9 cellular contexts compared by ENCODE assay signal in the genomic region with DNA sequence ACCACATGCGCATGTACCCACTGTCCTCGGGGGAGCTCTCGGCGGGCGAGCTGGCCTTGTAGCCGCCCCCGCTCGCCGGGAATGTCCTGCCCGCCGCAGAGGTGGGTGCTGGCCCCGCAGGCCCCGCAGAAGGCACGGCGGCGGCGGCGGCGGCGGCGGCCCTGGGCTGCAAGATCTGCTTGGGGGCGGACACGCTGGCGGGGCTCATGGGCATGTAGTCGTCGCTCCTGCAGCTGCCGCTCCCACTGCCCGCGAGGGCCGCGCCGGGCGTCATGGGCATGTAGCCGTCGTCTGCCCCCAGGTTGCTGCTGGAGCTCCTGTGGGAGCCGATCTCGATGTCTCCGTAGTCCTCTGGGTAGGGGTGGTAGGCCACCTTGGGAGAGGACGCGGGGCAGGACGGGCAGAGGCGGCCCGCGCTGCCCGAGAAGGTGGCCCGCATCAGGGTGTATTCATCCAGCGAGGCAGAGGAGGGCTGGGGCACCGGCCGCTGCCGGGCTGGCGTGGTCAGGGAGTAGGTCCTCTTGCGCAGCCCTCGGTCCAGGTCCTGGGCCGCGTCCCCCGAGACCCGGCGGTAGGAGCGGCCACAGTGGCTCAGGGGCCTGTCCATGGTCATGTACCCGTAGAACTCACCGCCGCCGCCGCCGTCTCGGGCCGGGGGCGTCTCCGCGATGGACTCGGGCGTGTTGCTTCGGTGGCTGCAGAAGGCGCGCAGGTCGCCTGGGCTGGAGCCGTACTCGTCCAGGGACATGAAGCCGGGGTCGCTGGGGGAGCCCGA. TPM values are rescaled to one million over a fixed set of nuclear protein-coding genes. Genes with fewer than 3 reads are reported as not detected.
DNase-seq lines count a peak whose midpoint lies in the region; ATAC-seq, FAIRE-seq and TF ChIP-seq lines count a peak whose summit lies in the region.
"Had no signal": no experiment of that assay in that cellular context is flagged by ENCODE, and none has a peak within 500 bp of the region (broad histone marks: within the 10 kb centered on the region; RNA-seq: fewer than 3 reads in every experiment).

No MANE protein-coding gene starts in this region.

- dilution Hi-C loops in keratinocyte (cut with MboI; ENCODE audit: extremely low pct_ligation_motif_present, low sequenced_read_pairs): no loop called here

- no peak for TF ChIP-seq EP300 in K562 (IDR thresholded peaks at IDR 0.05; ENCODE audit: low read length)

- H3K27me3 ChIP-seq in K562 (ENCODE audit: control insufficient read depth in 2 of 2, insufficient read depth in 2 of 2, low read length in 2 of 2) (no peaks in the 10 kb centered on the region), keratinocyte (ENCODE audit: control insufficient read depth, extremely low read depth, insufficient read depth, low read length) (no peaks in the 10 kb centered on the region), subcutaneous abdominal adipose tissue (ENCODE audit: control insufficient read depth in 5 of 5, insufficient read depth in 4 of 5, low read length in 5 of 5) (no peaks in the 10 kb centered on the region)

- no TSS peak for BruUV-seq in K562 (replicated peaks; lab: Mats Ljungman, UMichigan)

- TF ChIP-seq POLR2A in K562 (conservative IDR thresholded peaks at IDR 0.05) (no peak), GM12891 (IDR thresholded peaks at IDR 0.05; ENCODE audit: low read depth, low read length) (no peak)

- H3K9ac ChIP-seq in K562 (ENCODE audit: insufficient read depth in 1 of 2, low read depth in 2 of 2, low read length in 2 of 2) (no peak overlapping the region), keratinocyte (ENCODE audit: control insufficient read depth, extremely low read depth, insufficient read depth, low read length) (peak overlapping the region; percentile 54), subcutaneous abdominal adipose tissue (ENCODE audit: low read length in 5 of 5) (peak overlapping the region in 3 of 5 donors; percentile 20 to 72 (median 68))

- 100% methylated on average over 6 of the region's 81 CpGs for WGBS in K562 (ENCODE audit: insufficient coverage, low coverage, missing lambda C conversion rate)

- H3K4me2 ChIP-seq in K562 (ENCODE audit: insufficient read depth, low read length) (no peak overlapping the region), keratinocyte (ENCODE audit: control insufficient read depth, extremely low read depth, insufficient read depth, low read depth, low read length) (peak overlapping the region; percentile 73)

- DNase-seq in DMS53 (lab: John Stamatoyannopoulos, UW): peak; percentile 53
- DNase-seq in DMS53 treated with DMSO at 0.1 percent for 48 hours (lab: John Stamatoyannopoulos, UW; ENCODE audit: unreplicated experiment): no peak
- DNase-seq in K562 (ENCODE audit: extremely low read depth in 1 of 4, low spot score in 3 of 4): no peak
- no peak for DNase-seq in keratinocyte (ENCODE audit: low read depth, low spot score)
- DNase-seq in GM12891 (ENCODE audit: insufficient read length, low spot score): no peak
- no peak for DNase-seq in stimulated activated CD4-positive, alpha-beta T cell treated with anti-CD3 and anti-CD28 coated beads, Interleukin-15, amount 100 ng/mL, for 24 hours
- no peak for DNase-seq in epidermal melanocyte (ENCODE audit: insufficient read length, low spot score)

- POLR2A ChIA-PET in K562 (lab: Yijun Ruan, JAX): no interaction called here

- H2AFZ ChIP-seq in K562 (ENCODE audit: low read depth, low read length) (no peak overlapping the region), keratinocyte (ENCODE audit: control insufficient read depth, low read length) (no peak overlapping the region)

- no peak for ATAC-seq in K562

- H3K9me1 ChIP-seq in K562 (ENCODE audit: control insufficient read depth, insufficient read depth, low read length) (no peaks in the 10 kb centered on the region), keratinocyte (ENCODE audit: control insufficient read depth, extremely low read depth, insufficient read depth, low read length) (no peaks in the 10 kb centered on the region)

- H3K4me3 ChIP-seq in K562 (no peak overlapping the region), keratinocyte (ENCODE audit: control insufficient read depth in 2 of 3, extremely low read depth in 1 of 3, insufficient read depth in 2 of 3, low read depth in 1 of 3, low read length in 3 of 3) (peak overlapping the region; percentile 27 to 51 (median 40)), subcutaneous abdominal adipose tissue (ENCODE audit: low read depth in 1 of 5, low read length in 5 of 5) (peak overlapping the region in 4 of 5 donors; percentile 59 to 84 (median 73))

- FAIRE-seq in K562 (lab: Jason Lieb, UNC) (no peak), keratinocyte (lab: Jason Lieb, UNC) (no peak), GM12891 (lab: Jason Lieb, UNC) (no peak)
- FAIRE-seq: A204.1 had no signal

- intact Hi-C loops in K562 (cut with micrococcal nuclease): no loop called here

- H4K20me1 ChIP-seq in K562 (replicated peaks; ENCODE audit: control insufficient read depth, insufficient read depth, low read length): no peaks in the 10 kb centered on the region; the same call in 1 of the 2 replicates
- no peaks in the 10 kb centered on the region for H4K20me1 ChIP-seq in keratinocyte (ENCODE audit: control insufficient read depth, extremely low read depth, insufficient read depth, low read length)

- H3K4me1 ChIP-seq in K562 (replicated peaks in 1 of 2; ENCODE audit: control insufficient read depth in 2 of 2, insufficient read depth in 2 of 2, low read length in 2 of 2) (peaks cover 5 to 37% of the 10 kb centered on the region in 2 experiments; a peak in 3 of 5 replicates), keratinocyte (ENCODE audit: control insufficient read depth, extremely low read depth, insufficient read depth, low read length) (peaks cover 26% of the 10 kb centered on the region), subcutaneous abdominal adipose tissue (ENCODE audit: control insufficient read depth in 5 of 5, insufficient read depth in 5 of 5, low read length in 5 of 5) (peaks cover 0 to 72% (median 66%) of the 10 kb centered on the region in 5 donors)

- TF ChIP-seq CTCF in K562 (IDR thresholded peaks at IDR 0.05 in 2 of 3, conservative IDR thresholded peaks at IDR 0.05 in 1 of 3; ENCODE audit: insufficient read depth in 2 of 3, low read depth in 1 of 3, low read length in 3 of 3) (no peak), keratinocyte (optimal IDR thresholded peaks at IDR 0.05 in 1 of 3, IDR thresholded peaks at IDR 0.05 in 1 of 3, conservative IDR thresholded peaks at IDR 0.05 in 1 of 3; ENCODE audit: extremely low read depth in 1 of 3, insufficient read depth in 2 of 3, low read length in 3 of 3) (no peak)

- H3K9me3 ChIP-seq in K562 (replicated peaks; ENCODE audit: control insufficient read depth, insufficient read depth, low read depth, low read length) (no peaks in the 10 kb centered on the region), keratinocyte (ENCODE audit: control insufficient read depth, low read depth, low read length) (no peaks in the 10 kb centered on the region), subcutaneous abdominal adipose tissue (ENCODE audit: control insufficient read depth in 5 of 5, low read length in 5 of 5) (no peaks in the 10 kb centered on the region)

- CTCF ChIA-PET in K562 (lab: Yijun Ruan, JAX; ENCODE audit: low intra/inter-chr PET ratio): no interaction called here

- in situ Hi-C loops in K562 (cut with MboI): no loop called here

- peaks cover 23% of the 10 kb centered on the region for H3K79me2 ChIP-seq in K562 (ENCODE audit: control insufficient read depth, insufficient read depth, low read length)
- H3K79me2 ChIP-seq in keratinocyte (ENCODE audit: control insufficient read depth, insufficient read depth, low read length): peaks cover 57% of the 10 kb centered on the region

- H3K27ac ChIP-seq in K562 (ENCODE audit: extremely low read depth, low read depth, low read length) (no peak overlapping the region), keratinocyte (ENCODE audit: control insufficient read depth, insufficient read depth, low read length) (no peak overlapping the region), subcutaneous abdominal adipose tissue (ENCODE audit: low read depth, low read length) (peak overlapping the region; percentile 91)

- H3K36me3 ChIP-seq in K562 (ENCODE audit: control insufficient read depth, insufficient read depth, low read length) (no peaks in the 10 kb centered on the region), keratinocyte (ENCODE audit: control insufficient read depth in 2 of 2, extremely low read depth in 1 of 2, insufficient read depth in 2 of 2, low read length in 2 of 2) (peaks cover 0 to 2% of the 10 kb centered on the region in 2 experiments), subcutaneous abdominal adipose tissue (ENCODE audit: control insufficient read depth in 5 of 5, insufficient read depth in 5 of 5, low read length in 5 of 5) (peaks cover 0 to 36% (median 12%) of the 10 kb centered on the region in 5 donors)

- TF ChIP-seq RAD21 in K562 (CRISPR knock-in tag; conservative IDR thresholded peaks at IDR 0.05 in 1 of 2, IDR thresholded peaks at IDR 0.05 in 1 of 2): no peak

RNA-seq across cellular contexts. Expression of a gene that starts 2.4 kb away (rescaled TPM):
- total RNA-seq in K562 (2011; cell fraction: chromatin; rRNA removed; ENCODE audit: low replicate concordance): 1.6 and 2.0 TPM in 2 replicates
- 2.4 and 2.7 TPM in 2 replicates for total RNA-seq in K562 (2011; cell fraction: nucleolus; rRNA removed)
- total RNA-seq in K562 (2011; cell fraction: nucleoplasm; rRNA removed): 1.5 and 1.7 TPM in 2 replicates
- total RNA-seq in K562 (2014; rRNA removed) (1.2 and 1.4 TPM in 2 replicates), K562 (2014; rRNA removed; fragmentation: Illumina TruSeq; extraction: Trizol) (0.51 and 0.54 TPM in 2 replicates), K562 (2015; rRNA removed; fragmentation: Illumina TruSeq; extraction: Trizol) (0.36 and 0.41 TPM in 2 replicates), K562 (2021) (3.9 and 4.6 TPM in 2 replicates)
- polyA plus RNA-seq in K562 (2011; rRNA removed) (0.47 and 0.49 TPM in 2 replicates), K562 (2014; fragmentation: Illumina TruSeq; extraction: Trizol) (0.83 and 1.1 TPM in 2 replicates), K562 (2014; fragmentation: Nextera tagmentation; extraction: Ambion mirVana) (under 1 TPM; 0.53 to 0.63 TPM), K562 (2014; rRNA removed) (1.2 and 1.3 TPM in 2 replicates), keratinocyte (1.1 to 2.3 TPM (median 2.0 TPM) in 3 replicates)
- polyA plus RNA-seq in K562 (2011; cell fraction: cytosol; rRNA removed): 0.22 and 0.63 TPM in 2 replicates
- 0.56 and 1.0 TPM in 2 replicates for polyA plus RNA-seq in K562 (2011; cell fraction: nucleus; rRNA removed)
- polyA plus RNA-seq in K562 (2012): 1.6 and 2.8 TPM in 2 replicates
- polyA minus RNA-seq in K562 (2011; rRNA and poly(A)+ RNA removed): 0.46 and 0.66 TPM in 2 replicates
- polyA minus RNA-seq in K562 (2011; cell fraction: cytosol; rRNA and poly(A)+ RNA removed): 1.0 and 1.5 TPM in 2 replicates
- polyA minus RNA-seq in K562 (2011; cell fraction: nucleus; rRNA and poly(A)+ RNA removed): 2.0 and 2.2 TPM in 2 replicates
- 14.3 TPM for polyA plus RNA-seq in keratinocyte (2011; ENCODE audit: low read depth)
- 1.2 and 1.5 TPM in 2 replicates for polyA plus RNA-seq in keratinocyte (2011; cell fraction: cytosol; rRNA removed)
- 3.1 and 3.8 TPM in 2 replicates for polyA plus RNA-seq in keratinocyte (2011; cell fraction: nucleus; rRNA removed)
- 3.7 and 13.2 TPM in 2 replicates for polyA plus RNA-seq in keratinocyte (2012; ENCODE audit: low replicate concordance)
- polyA minus RNA-seq in keratinocyte: 0.73 to 1.7 TPM (median 1.3 TPM) in 3 replicates
- 3.5 TPM for polyA minus RNA-seq in keratinocyte (2011; cell fraction: cytosol; rRNA and poly(A)+ RNA removed)
- 5.5 and 6.1 TPM in 2 replicates for polyA minus RNA-seq in keratinocyte (2011; cell fraction: nucleus; rRNA and poly(A)+ RNA removed)
- 0.01 TPM for polyA plus RNA-seq in GM12891 (2012; ENCODE audit: low read depth, missing spikeins)

Comparison
In these comparisons a context has a peak if more than half of its experiments do, and no peak if none do; other contexts are left out.
1. H3K9ac ChIP-seq: peak in keratinocyte (single experiment) and subcutaneous abdominal adipose tissue (3 of 5); none in K562 (0 of 2).